ENCODE assay signal across 22 cellular contexts in the genomic region with DNA sequence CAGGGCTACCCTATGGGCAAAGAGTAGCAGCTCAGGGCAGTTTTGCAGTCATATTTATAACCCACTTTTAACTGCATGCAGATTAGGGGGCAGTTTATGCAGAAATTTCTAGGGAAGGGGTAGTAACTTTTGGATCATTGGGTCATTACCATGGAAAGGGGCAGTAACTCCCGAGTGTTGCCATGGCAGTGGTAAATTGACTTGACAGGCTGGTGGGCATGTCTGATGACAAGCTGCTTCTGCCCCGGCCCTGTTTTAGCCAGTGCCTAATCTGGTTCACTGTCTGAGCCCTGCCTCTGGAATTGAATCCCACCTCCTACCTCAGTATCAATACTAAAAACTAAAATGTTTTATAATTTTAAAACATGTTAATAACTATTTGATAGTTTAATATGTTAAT.
"Had no signal": no experiment of that assay in that cellular context is flagged by ENCODE, and none has a peak within 500 bp of the region (broad histone marks: within the 10 kb centered on the region; RNA-seq: fewer than 3 reads in every experiment).

No MANE protein-coding gene starts in this region.

- H3K4me1 ChIP-seq: body of pancreas, testis, uterus had no signal

- H3K4me1 Mint-ChIP-seq: activated naive CD4-positive, alpha-beta T cell treated with anti-CD3 and anti-CD28 coated beads, Interleukin-2, amount 50 U/mL, for 24 hours; stimulated activated naive B cell treated with anti-CD40 and anti-IgM and Interleukin-4, amounts not matched to agents 10 μg/mL and 1 μg/mL and 100 μg/mL, for 72 hours had no signal

- H3K27me3 Mint-ChIP-seq: activated naive CD4-positive, alpha-beta T cell treated with anti-CD3 and anti-CD28 coated beads, Interleukin-2, amount 50 U/mL, for 24 hours; stimulated activated naive B cell treated with anti-CD40 and anti-IgM and Interleukin-4, amounts not matched to agents 10 μg/mL and 1 μg/mL and 100 μg/mL, for 72 hours had no signal

- H3K4me3 Mint-ChIP-seq: activated naive CD4-positive, alpha-beta T cell treated with anti-CD3 and anti-CD28 coated beads, Interleukin-2, amount 50 U/mL, for 24 hours; nephron; stimulated activated naive B cell treated with anti-CD40 and anti-IgM and Interleukin-4, amounts not matched to agents 10 μg/mL and 1 μg/mL and 100 μg/mL, for 72 hours had no signal

- H3K36me3 ChIP-seq: uterus had no signal

- H3K27ac Mint-ChIP-seq: activated naive CD4-positive, alpha-beta T cell treated with anti-CD3 and anti-CD28 coated beads, Interleukin-2, amount 50 U/mL, for 24 hours; stimulated activated naive B cell treated with anti-CD40 and anti-IgM and Interleukin-4, amounts not matched to agents 10 μg/mL and 1 μg/mL and 100 μg/mL, for 72 hours had no signal

- H3K27me3 ChIP-seq: body of pancreas, testis, uterus had no signal

- DNase-seq: activated CD4-positive, alpha-beta T cell treated with anti-CD3 and anti-CD28 coated beads for 1 hour; activated CD4-positive, alpha-beta T cell treated with anti-CD3 and anti-CD28 coated beads, Interleukin-2, amount 50 U/mL, for 1 hour; activated gamma-delta T cell treated with Interleukin-2 at 50 U/mL for 16 hours; activated T-cell treated with anti-CD3 and anti-CD28 coated beads, Interleukin-2, amount 50 U/mL, for 1 hour; anterior cingulate cortex; body of pancreas; effector memory CD4-positive, alpha-beta T cell; foreskin melanocyte; hippocampal formation; occipital lobe; small intestine; stimulated activated CD4-positive, alpha-beta T cell treated with anti-CD3 and anti-CD28 coated beads, Interleukin-2, amount 100 ng/mL, for 24 hours; stimulated activated CD8-positive, alpha-beta memory T cell treated with anti-CD3 and anti-CD28 coated beads, Interleukin-4, amount 100 ng/mL, for 48 hours; stimulated activated naive B cell treated with anti-CD40 and anti-IgM and Interleukin-4, amounts not matched to agents 10 μg/mL and 1 μg/mL and 100 μg/mL, for 72 hours; testis; trophoblast cell; uterus had no signal

- H3K36me3 Mint-ChIP-seq: activated naive CD4-positive, alpha-beta T cell treated with anti-CD3 and anti-CD28 coated beads, Interleukin-2, amount 50 U/mL, for 24 hours; stimulated activated naive B cell treated with anti-CD40 and anti-IgM and Interleukin-4, amounts not matched to agents 10 μg/mL and 1 μg/mL and 100 μg/mL, for 72 hours had no signal

- ATAC-seq: body of pancreas; esophagus mucosa; sciatic nerve; stimulated activated naive B cell treated with anti-CD40 and anti-IgM and Interleukin-4, amounts not matched to agents 10 μg/mL and 1 μg/mL and 100 μg/mL, for 72 hours had no signal

- H3K27ac ChIP-seq: body of pancreas, testis, uterus, VCaP had no signal

- H3K9me3 ChIP-seq: body of pancreas, testis, uterus had no signal

- H3K4me3 ChIP-seq: body of pancreas, testis, uterus had no signal

- H3K9me3 Mint-ChIP-seq: activated naive CD4-positive, alpha-beta T cell treated with anti-CD3 and anti-CD28 coated beads, Interleukin-2, amount 50 U/mL, for 24 hours; nephron; stimulated activated naive B cell treated with anti-CD40 and anti-IgM and Interleukin-4, amounts not matched to agents 10 μg/mL and 1 μg/mL and 100 μg/mL, for 72 hours had no signal
